20 cellular contexts compared by ENCODE assay signal in genomic region chr3:28595364-28595763, GRCh38.
DNase-seq lines count a peak whose midpoint lies in the region; ATAC-seq and TF ChIP-seq lines count a peak whose summit lies in the region.
"Had no signal": no experiment of that assay in that cellular context is flagged by ENCODE, and none has a peak within 500 bp of the region (broad histone marks: within the 10 kb centered on the region; RNA-seq: fewer than 3 reads in every experiment).

No MANE protein-coding gene starts in this region.

- H3K4me1 Mint-ChIP-seq in natural killer cell treated with Interleukin-12 subunit alpha and Interleukin-12 subunit beta and Interleukin-15 and Interleukin-18, amount 100 ng/mL, for 72 hours (ENCODE audit: low read depth in 2 of 2): no peaks in the 10 kb centered on the region
- H3K4me1 Mint-ChIP-seq: B cell, T-cell had no signal

- no peak overlapping the region for H3K27ac Mint-ChIP-seq in natural killer cell treated with Interleukin-12 subunit alpha and Interleukin-12 subunit beta and Interleukin-15 and Interleukin-18, amount 100 ng/mL, for 72 hours
- H3K27ac Mint-ChIP-seq: B cell; CD8-positive, alpha-beta T cell; GM23338; T-cell; T-helper 2 cell treated with Interferon-gamma antibody and Interleukin-4, amounts not matched to agents 5 μg/mL and 100 μg/mL, for 36 hours had no signal

- DNase-seq in LNCaP clone FGC (ENCODE audit: low read depth) (no peak), SK-MEL-5 (ENCODE audit: low read depth, low spot score) (peak; percentile 26), islet precursor cell (peak; percentile 61), AML-193 (lab: John Stamatoyannopoulos, UW) (no peak)
- DNase-seq in natural killer cell treated with Interleukin-12 subunit alpha and Interleukin-12 subunit beta and Interleukin-15 and Interleukin-18, amount 100 ng/mL, for 72 hours (ENCODE audit: low spot score): no peak
- DNase-seq in NK-92 treated with Interleukin-12 subunit alpha and Interleukin-12 subunit beta, amount 100 ng/mL, for 24 hours (lab: John Stamatoyannopoulos, UW): no peak
- DNase-seq: CD8-positive, alpha-beta T cell; DMS79 treated with DMSO at 0.1 percent for 48 hours; HCEC 1CT; NCI-H1092 treated with DMSO at 0.1 percent for 48 hours; NCI-H1436; NCI-H187 treated with DMSO at 0.1 percent for 48 hours; NCI-H2107; NCI-H526 treated with DMSO at 0.1 percent for 48 hours; T-cell had no signal

- no peaks in the 10 kb centered on the region for H3K36me3 Mint-ChIP-seq in natural killer cell treated with Interleukin-12 subunit alpha and Interleukin-12 subunit beta and Interleukin-15 and Interleukin-18, amount 100 ng/mL, for 72 hours
- H3K36me3 Mint-ChIP-seq: CD8-positive, alpha-beta T cell; T-cell had no signal

- H3K9me3 Mint-ChIP-seq in natural killer cell treated with Interleukin-12 subunit alpha and Interleukin-12 subunit beta and Interleukin-15 and Interleukin-18, amount 100 ng/mL, for 72 hours: peaks cover 4% of the 10 kb centered on the region
- H3K9me3 Mint-ChIP-seq: GM23338; T-helper 2 cell treated with Interferon-gamma antibody and Interleukin-4, amounts not matched to agents 5 μg/mL and 100 μg/mL, for 36 hours had no signal

- in situ Hi-C loops in SK-MEL-5 (cut with HindIII; ENCODE audit: low pct_unique_long_range_greater_than_20kb, low sequenced_read_pairs): no loop called here

- H3K27me3 Mint-ChIP-seq in natural killer cell treated with Interleukin-12 subunit alpha and Interleukin-12 subunit beta and Interleukin-15 and Interleukin-18, amount 100 ng/mL, for 72 hours: peaks cover 0 to 12% of the 10 kb centered on the region in 2 donors
- H3K27me3 Mint-ChIP-seq: B cell had no signal

- H3K4me3 Mint-ChIP-seq in natural killer cell treated with Interleukin-12 subunit alpha and Interleukin-12 subunit beta and Interleukin-15 and Interleukin-18, amount 100 ng/mL, for 72 hours: no peak overlapping the region
- H3K4me3 Mint-ChIP-seq: B cell; CD8-positive, alpha-beta T cell; GM23338; T-cell; T-helper 2 cell treated with Interferon-gamma antibody and Interleukin-4, amounts not matched to agents 5 μg/mL and 100 μg/mL, for 36 hours had no signal

- no peak overlapping the region for H3K4me3 ChIP-seq in LNCaP clone FGC (ENCODE audit: low read depth, low read length)
- H3K4me3 ChIP-seq: GM23338 had no signal

- peak; percentile 29; the same call in 1 of the 2 replicates for TF ChIP-seq CTCF in LNCaP clone FGC (IDR thresholded peaks at IDR 0.05; ENCODE audit: control insufficient read depth, extremely low read depth, insufficient read depth)

- ATAC-seq in HG02642 (IDR thresholded peaks at IDR 0.05; ENCODE audit: poor library complexity, unreplicated experiment): no peak
- no peak for ATAC-seq in natural killer cell treated with Interleukin-12 subunit alpha and Interleukin-12 subunit beta and Interleukin-15 and Interleukin-18, amount 100 ng/mL, for 72 hours
- ATAC-seq: CD8-positive, alpha-beta T cell; GM23338; Panc1; T-cell had no signal

Comparison
In these comparisons a context has a peak if more than half of its experiments do, and no peak if none do; other contexts are left out.
1. DNase-seq: peak in SK-MEL-5 (single experiment) and islet precursor cell (single experiment); none in LNCaP clone FGC (single experiment), AML-193 (0 of 2), natural killer cell treated with Interleukin-12 subunit alpha and Interleukin-12 subunit beta and Interleukin-15 and Interleukin-18, amount 100 ng/mL, for 72 hours (single experiment) and NK-92 treated with Interleukin-12 subunit alpha and Interleukin-12 subunit beta, amount 100 ng/mL, for 24 hours (single experiment).